In genomic region chr1:22133928-22134324, GRCh38 we compare ENCODE assay signal across 17 cellular contexts. TPM values are rescaled to one million over a fixed set of nuclear protein-coding genes. Genes with fewer than 3 reads are reported as not detected.
"Had no signal": no experiment of that assay in that cellular context is flagged by ENCODE, and none has a peak within 500 bp of the region (broad histone marks: within the 10 kb centered on the region; RNA-seq: fewer than 3 reads in every experiment).

No MANE protein-coding gene starts in this region.

- H3K36me3 ChIP-seq: ascending aorta, lower lobe of right lung, right lobe of liver, spleen, suprapubic skin, upper lobe of left lung had no signal

- H3K4me1 ChIP-seq: right lobe of liver had no signal

- H3K9me3 ChIP-seq: ascending aorta, lower lobe of right lung, right lobe of liver, spleen, suprapubic skin, upper lobe of left lung had no signal

- H3K4me3 ChIP-seq: ascending aorta, lower lobe of right lung, right lobe of liver, spleen, suprapubic skin, upper lobe of left lung had no signal

- DNase-seq: activated CD4-positive, alpha-beta T cell treated with anti-CD3 and anti-CD28 coated beads, Interleukin-2, amount 10 ng/mL, durations not matched to agents 7 days and 5 days; activated CD8-positive, alpha-beta memory T cell treated with anti-CD3 and anti-CD28 coated beads, Interleukin-2, amount 50 U/mL, for 48 hours; activated gamma-delta T cell treated with Interleukin-2 at 50 U/mL for 16 hours; activated T-cell treated with anti-CD3 and anti-CD28 coated beads, Interleukin-2, amount 50 U/mL, for 72 hours; dermis blood vessel endothelial cell; effector memory CD8-positive, alpha-beta T cell; foreskin keratinocyte; head of caudate nucleus; lower lobe of right lung; naive thymus-derived CD8-positive, alpha-beta T cell; nucleus accumbens; right lobe of liver; spleen had no signal

- ATAC-seq: activated T-cell treated with anti-CD3 and anti-CD28 coated beads, Interleukin-2, amount 50 U/mL, for 72 hours; effector memory CD8-positive, alpha-beta T cell; foreskin keratinocyte; lower lobe of right lung; naive thymus-derived CD8-positive, alpha-beta T cell; right lobe of liver had no signal

- H3K27me3 ChIP-seq: ascending aorta, suprapubic skin, upper lobe of left lung had no signal

- H3K27ac ChIP-seq: ascending aorta, foreskin keratinocyte, lower lobe of right lung, right lobe of liver, spleen, suprapubic skin, upper lobe of left lung had no signal

RNA-seq across cellular contexts. Expression of gene WNT4, which starts 9.0 kb away (rescaled TPM):
- total RNA-seq: activated CD4-positive, alpha-beta T cell treated with anti-CD3 and anti-CD28 coated beads, Interleukin-2, amount 10 ng/mL, durations not matched to agents 7 days and 5 days; activated T-cell treated with anti-CD3 and anti-CD28 coated beads, Interleukin-2, amount 50 U/mL, for 72 hours; ascending aorta; mononuclear cell; naive thymus-derived CD8-positive, alpha-beta T cell had no signal
- polyA plus RNA-seq: naive thymus-derived CD8-positive, alpha-beta T cell had no signal
